ENCODE assay signal across 5 cellular contexts in the genomic region with DNA sequence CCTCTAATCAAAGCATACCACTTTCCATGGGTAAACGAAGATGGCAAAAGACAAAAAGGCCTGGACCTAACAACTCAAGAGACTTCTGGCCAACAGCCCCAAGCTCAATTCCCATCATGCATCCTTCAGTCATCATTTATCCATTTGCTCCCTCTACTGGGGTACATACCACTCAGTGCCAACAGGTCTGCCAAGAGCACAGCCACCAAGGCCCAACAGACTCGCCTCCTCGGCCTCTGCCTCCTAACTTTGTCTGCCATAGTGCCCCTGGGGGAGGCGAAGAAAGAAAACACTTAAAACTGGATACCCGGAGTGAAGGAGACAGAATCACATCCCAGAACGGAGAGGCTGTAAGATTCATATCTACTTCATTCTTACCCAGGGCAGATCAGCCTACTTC. TPM values are rescaled to one million over a fixed set of nuclear protein-coding genes. Genes with fewer than 3 reads are reported as not detected.
DNase-seq lines count a peak whose midpoint lies in the region; ATAC-seq and TF ChIP-seq lines count a peak whose summit lies in the region.

No MANE protein-coding gene starts in this region.

- H3K36me3 ChIP-seq in iPS DF 6.9 (ENCODE audit: control insufficient read depth, insufficient read depth, low read length): peaks cover 35% of the 10 kb centered on the region
- H3K36me3 ChIP-seq in urinary bladder (ENCODE audit: insufficient read depth): no peaks in the 10 kb centered on the region

- H3K4me3 Mint-ChIP-seq in HFFc6: peak overlapping the region; percentile 91
- peak overlapping the region; percentile 98 for H3K4me3 Mint-ChIP-seq in T-helper 17 cell

- no peak for ATAC-seq in T-helper 17 cell

- no CpG with 5 or more reads among the region's 6 CpGs for WGBS in iPS DF 6.9 (ENCODE audit: insufficient coverage, insufficient read length)
- WGBS in urinary bladder: 45% methylated on average over 6 of the region's 6 CpGs

- H3K36me3 Mint-ChIP-seq in HFFc6 (ENCODE audit: low read depth) (peaks cover 37% of the 10 kb centered on the region), T-helper 17 cell (ENCODE audit: low read depth) (peaks cover 13% of the 10 kb centered on the region)

- H3K9me3 ChIP-seq in T-helper 17 cell (ENCODE audit: control insufficient read depth, low read length, poor library complexity, severe bottlenecking) (no peaks in the 10 kb centered on the region), iPS DF 6.9 (ENCODE audit: control insufficient read depth, insufficient read depth, low read length) (no peaks in the 10 kb centered on the region)

- TF ChIP-seq CTCF in HFFc6 (IDR thresholded peaks at IDR 0.05): peak; percentile 56

- H3K27me3 Mint-ChIP-seq in HFFc6 (ENCODE audit: insufficient read depth): peaks cover 1% of the 10 kb centered on the region; the same call in 1 of the 2 replicates
- no peaks in the 10 kb centered on the region for H3K27me3 Mint-ChIP-seq in T-helper 17 cell

- no peak overlapping the region for H3K27ac ChIP-seq in iPS DF 6.9 (ENCODE audit: low read length)
- no peak overlapping the region for H3K27ac ChIP-seq in urinary bladder (ENCODE audit: low read depth)

- DNase-seq in HFFc6 (peak; percentile 56), T-helper 17 cell (no peak), iPS DF 6.9 (ENCODE audit: low read depth, low spot score) (no peak), NCI-H1694 (lab: John Stamatoyannopoulos, UW) (no peak)

- H3K27me3 ChIP-seq in iPS DF 6.9 (ENCODE audit: control insufficient read depth, insufficient read depth, low read length): no peaks in the 10 kb centered on the region

- H3K4me3 ChIP-seq in iPS DF 6.9 (ENCODE audit: low read length) (peak overlapping the region; percentile 95; the same call in 1 of the 2 replicates), urinary bladder (ENCODE audit: low read depth, low read length) (peak overlapping the region; percentile 92)

- no peaks in the 10 kb centered on the region for H3K9me3 Mint-ChIP-seq in HFFc6

- H3K4me1 Mint-ChIP-seq in HFFc6 (ENCODE audit: low read depth): peaks cover 29% of the 10 kb centered on the region
- H3K4me1 Mint-ChIP-seq in T-helper 17 cell: peaks cover 38% of the 10 kb centered on the region

- H3K4me1 ChIP-seq in iPS DF 6.9 (ENCODE audit: control insufficient read depth, insufficient read depth, low read length) (peaks cover 3% of the 10 kb centered on the region; the same call in 1 of the 2 replicates), urinary bladder (ENCODE audit: insufficient read depth) (peaks cover 2% of the 10 kb centered on the region)

- peak overlapping the region; percentile 83 for H3K27ac Mint-ChIP-seq in HFFc6
- H3K27ac Mint-ChIP-seq in T-helper 17 cell: peak overlapping the region; percentile 95

RNA-seq across cellular contexts. Expression of a gene that starts 1.1 kb away (rescaled TPM):
- 100 to 1,000 TPM; 141 to 180 (median 163) TPM for total RNA-seq in HFFc6 (2021; fragmentation: NEBNext Ultra II Directional; extraction: Animal tissue kit (Norgen Biotek cat#: 25700))
- total RNA-seq in T-helper 17 cell (100 to 1,000 TPM; 132 to 162 TPM), urinary bladder (32.4 TPM)
- polyA plus RNA-seq in urinary bladder: 43.8 TPM

RNA-seq across cellular contexts. Expression of a gene that starts 11.7 kb away (rescaled TPM):
- 10 to 100 TPM; 27.4 to 31.4 (median 27.8) TPM for total RNA-seq in HFFc6 (2021; fragmentation: NEBNext Ultra II Directional; extraction: Animal tissue kit (Norgen Biotek cat#: 25700))
- total RNA-seq in T-helper 17 cell (10 to 100 TPM; 58.3 to 68.0 TPM), urinary bladder (20.2 TPM)
- polyA plus RNA-seq in urinary bladder: 41.9 TPM

RNA-seq across cellular contexts. Expression of a gene that starts 25.2 kb away (rescaled TPM):
- total RNA-seq in HFFc6 (2021; fragmentation: NEBNext Ultra II Directional; extraction: Animal tissue kit (Norgen Biotek cat#: 25700)): 10 to 100 TPM in 3 of 6 experiments, 1 to 10 TPM in 3; 7.1 to 12.0 (median 10.3) TPM
- total RNA-seq in T-helper 17 cell (10 to 100 TPM in 1 of 2 donors, 1 to 10 TPM in 1; 9.0 to 11.0 TPM), urinary bladder (5.2 TPM)
- 9.8 TPM for polyA plus RNA-seq in urinary bladder

RNA-seq across cellular contexts. Expression of a gene that starts 28.8 kb away (rescaled TPM):
- 10 to 100 TPM; 31.1 to 45.6 (median 41.9) TPM for total RNA-seq in HFFc6 (2021; fragmentation: NEBNext Ultra II Directional; extraction: Animal tissue kit (Norgen Biotek cat#: 25700))
- total RNA-seq in T-helper 17 cell (1 to 10 TPM; 8.7 to 9.1 TPM), urinary bladder (6.5 TPM)
- 19.0 TPM for polyA plus RNA-seq in urinary bladder

RNA-seq across cellular contexts. Expression of a gene that starts 37.3 kb away (rescaled TPM):
- total RNA-seq in HFFc6 (2021; fragmentation: NEBNext Ultra II Directional; extraction: Animal tissue kit (Norgen Biotek cat#: 25700)): 10 to 100 TPM; 71.7 to 92.6 (median 81.4) TPM
- total RNA-seq in T-helper 17 cell (10 to 100 TPM; 62.4 to 69.5 TPM), urinary bladder (40.6 TPM)
- 59.3 TPM for polyA plus RNA-seq in urinary bladder
